In genomic region chr16:12340151-12340733, GRCh38 we compare ENCODE assay signal across 8 cellular contexts.
DNase-seq lines count a peak whose midpoint lies in the region; ATAC-seq lines count a peak whose summit lies in the region.

No MANE protein-coding gene starts in this region.

- ATAC-seq in HG03354 (IDR thresholded peaks at IDR 0.05; ENCODE audit: poor library complexity, severe bottlenecking, unreplicated experiment): no peak
- no peak for ATAC-seq in HG02678 (IDR thresholded peaks at IDR 0.05; ENCODE audit: unreplicated experiment)
- ATAC-seq in GM21528 (IDR thresholded peaks at IDR 0.05; ENCODE audit: low FRiP score, unreplicated experiment): no peak

- no peaks in the 10 kb centered on the region for H3K36me3 Mint-ChIP-seq in activated naive CD4-positive, alpha-beta T cell treated with anti-CD3 and anti-CD28 coated beads, Interleukin-2, amount 10 ng/mL, durations not matched to agents 7 days and 5 days

- H3K9me3 Mint-ChIP-seq in activated naive CD4-positive, alpha-beta T cell treated with anti-CD3 and anti-CD28 coated beads, Interleukin-2, amount 10 ng/mL, durations not matched to agents 7 days and 5 days: no peaks in the 10 kb centered on the region

- CTCF ChIA-PET in activated naive CD4-positive, alpha-beta T cell treated with anti-CD3 and anti-CD28 coated beads, Interleukin-2, amount 10 ng/mL, durations not matched to agents 7 days and 5 days (lab: Charles Lee): interaction anchor here (0.8 to 3.5 kb wide), 4 partner anchors 9 to 245 kb away, joined by 3 to 14 read pairs (median 5); no protein-coding TSS in a partner anchor

- H3K4me1 Mint-ChIP-seq in activated naive CD4-positive, alpha-beta T cell treated with anti-CD3 and anti-CD28 coated beads, Interleukin-2, amount 10 ng/mL, durations not matched to agents 7 days and 5 days: no peaks in the 10 kb centered on the region

- no peak overlapping the region for H3K4me3 Mint-ChIP-seq in activated naive CD4-positive, alpha-beta T cell treated with anti-CD3 and anti-CD28 coated beads, Interleukin-2, amount 10 ng/mL, durations not matched to agents 7 days and 5 days

- peak; percentile 3 for DNase-seq in SIG-M5 treated with dmso at 0.1 percent for 504 hours (lab: John Stamatoyannopoulos, UW; ENCODE audit: unreplicated experiment)
- no peak for DNase-seq in SIG-M5 (lab: John Stamatoyannopoulos, UW)
- DNase-seq in NCI-H1930 (lab: John Stamatoyannopoulos, UW): peak; percentile 36 to 51
- DNase-seq in activated naive CD4-positive, alpha-beta T cell treated with anti-CD3 and anti-CD28 coated beads, Interleukin-2, amount 10 ng/mL, durations not matched to agents 7 days and 5 days: peak; percentile 51
- DNase-seq in left kidney (ENCODE audit: low read depth, low spot score): peak; percentile 54

- no peak overlapping the region for H3K27ac Mint-ChIP-seq in activated naive CD4-positive, alpha-beta T cell treated with anti-CD3 and anti-CD28 coated beads, Interleukin-2, amount 10 ng/mL, durations not matched to agents 7 days and 5 days

- H3K27me3 Mint-ChIP-seq in activated naive CD4-positive, alpha-beta T cell treated with anti-CD3 and anti-CD28 coated beads, Interleukin-2, amount 10 ng/mL, durations not matched to agents 7 days and 5 days: no peaks in the 10 kb centered on the region
